1 cellular context compared by ENCODE assay signal in genomic region chr1:6127587-6128163, GRCh38.
TF ChIP-seq lines count a peak whose summit lies in the region.

No MANE protein-coding gene starts in this region.

TF ChIP-seq in K562, 482 proteins besides CTCF, POLR2A, EP300 and RAD21 (continued from another document and continues in another):
- no peak for TF ChIP-seq SMARCB1 (IDR thresholded peaks at IDR 0.05; ENCODE audit: insufficient read length, low read depth)
- no peak for TF ChIP-seq ID3 (CRISPR knock-in tag; IDR thresholded peaks at IDR 0.05)
- TF ChIP-seq ID3 (tag; IDR thresholded peaks at IDR 0.05): no peak
- TF ChIP-seq ZZZ3 (IDR thresholded peaks at IDR 0.05): no peak
- TF ChIP-seq ZBTB12 (CRISPR knock-in tag; IDR thresholded peaks at IDR 0.05): no peak
- TF ChIP-seq ZNF644 (tag; IDR thresholded peaks at IDR 0.05; ENCODE audit: low read depth): no peak
- no peak for TF ChIP-seq NELFE (IDR thresholded peaks at IDR 0.05; ENCODE audit: insufficient read depth, insufficient read length)
- TF ChIP-seq ZNF175 (CRISPR knock-in tag; IDR thresholded peaks at IDR 0.05; ENCODE audit: low read depth): no peak
- TF ChIP-seq ZNF212 (CRISPR knock-in tag; IDR thresholded peaks at IDR 0.05): no peak
- no peak for TF ChIP-seq RNF2 (IDR thresholded peaks at IDR 0.05)
- no peak for TF ChIP-seq ETV1 (tag; conservative IDR thresholded peaks at IDR 0.05; ENCODE audit: low read depth)
- no peak for TF ChIP-seq MCM2 (IDR thresholded peaks at IDR 0.05; ENCODE audit: low read depth)
- TF ChIP-seq XRCC5 (IDR thresholded peaks at IDR 0.05; ENCODE audit: low read depth, low read length): no peak
- no peak for TF ChIP-seq ZNF280A (IDR thresholded peaks at IDR 0.05; ENCODE audit: low read depth, partially characterized antibody)
- no peak for TF ChIP-seq ASH1L (IDR thresholded peaks at IDR 0.05; ENCODE audit: borderline replicate concordance, low read depth, partially characterized antibody)
- TF ChIP-seq CBFA2T3 (IDR thresholded peaks at IDR 0.05): no peak
- TF ChIP-seq ETV5 (CRISPR knock-in tag; IDR thresholded peaks at IDR 0.05; ENCODE audit: low read depth): no peak
- no peak for TF ChIP-seq RCOR1 (IDR thresholded peaks at IDR 0.05; ENCODE audit: borderline replicate concordance in 1 of 2, low read depth in 2 of 2, low read length in 2 of 2)
- no peak for TF ChIP-seq RHOXF2B (CRISPR knock-in tag; conservative IDR thresholded peaks at IDR 0.05)
- no peak for TF ChIP-seq HIVEP1 (CRISPR knock-in tag; IDR thresholded peaks at IDR 0.05)
- no peak for TF ChIP-seq GABPB2 (CRISPR knock-in tag; conservative IDR thresholded peaks at IDR 0.05)
- no peak for TF ChIP-seq CBFA2T2 (conservative IDR thresholded peaks at IDR 0.05)
- TF ChIP-seq PATZ1 (CRISPR knock-in tag; IDR thresholded peaks at IDR 0.05; ENCODE audit: borderline replicate concordance): no peak
- TF ChIP-seq SETDB1 (IDR thresholded peaks at IDR 0.05; ENCODE audit: low read length): no peak
- TF ChIP-seq HCFC1 (IDR thresholded peaks at IDR 0.05; ENCODE audit: low read depth, low read length): no peak
- TF ChIP-seq TAF9B (IDR thresholded peaks at IDR 0.05; ENCODE audit: partially characterized antibody): no peak
- TF ChIP-seq ZFX (CRISPR knock-in tag; IDR thresholded peaks at IDR 0.05): peak; percentile 60
- no peak for TF ChIP-seq PHB2 (IDR thresholded peaks at IDR 0.05; ENCODE audit: low read depth)
- TF ChIP-seq MCM7 (IDR thresholded peaks at IDR 0.05): no peak
- TF ChIP-seq HNRNPH1 (optimal IDR thresholded peaks at IDR 0.05; ENCODE audit: low read depth, low read length): no peak
- TF ChIP-seq ZBTB26 (CRISPR knock-in tag; IDR thresholded peaks at IDR 0.05): no peak
- no peak for TF ChIP-seq ZNF140 (CRISPR knock-in tag; IDR thresholded peaks at IDR 0.05)
- no peak; the same call in 1 of the 2 replicates for TF ChIP-seq EGR1 (conservative IDR thresholded peaks at IDR 0.05)
- TF ChIP-seq ZBED1 (IDR thresholded peaks at IDR 0.05): no peak
- TF ChIP-seq SP1 (CRISPR knock-in tag; IDR thresholded peaks at IDR 0.05): peak; percentile 70
- TF ChIP-seq DDX20 (tag; IDR thresholded peaks at IDR 0.05; ENCODE audit: low read depth): no peak
- TF ChIP-seq ZNF232 (CRISPR knock-in tag; IDR thresholded peaks at IDR 0.05): peak; percentile 89; the same call in 1 of the 2 replicates
- no peak for TF ChIP-seq MBD1 (CRISPR knock-in tag; IDR thresholded peaks at IDR 0.05)
- no peak for TF ChIP-seq ZKSCAN3 (CRISPR knock-in tag; IDR thresholded peaks at IDR 0.05)
- TF ChIP-seq SFPQ (IDR thresholded peaks at IDR 0.05; ENCODE audit: low read depth, low read length): no peak
- peak; percentile 77; the same call in 1 of the 2 replicates for TF ChIP-seq E2F4 (CRISPR knock-in tag; IDR thresholded peaks at IDR 0.05; ENCODE audit: low read depth)
- TF ChIP-seq JUN (IDR thresholded peaks at IDR 0.05; ENCODE audit: borderline replicate concordance, low read depth, low read length): peak; percentile 39; the same call in 1 of the 2 replicates
- no peak for TF ChIP-seq JUN (CRISPR knock-in tag; IDR thresholded peaks at IDR 0.05; ENCODE audit: borderline replicate concordance)
- TF ChIP-seq PHF8 (IDR thresholded peaks at IDR 0.05; ENCODE audit: borderline replicate concordance, low read length): peak; percentile 34; the same call in 1 of the 2 replicates
- TF ChIP-seq ATF3 (IDR thresholded peaks at IDR 0.05): no peak
- no peak for TF ChIP-seq ATF3 (CRISPR knock-in tag; conservative IDR thresholded peaks at IDR 0.05)
- TF ChIP-seq WHSC1 (IDR thresholded peaks at IDR 0.05; ENCODE audit: low read length): no peak
- no peak for TF ChIP-seq YBX1 (IDR thresholded peaks at IDR 0.05)
- TF ChIP-seq FOXJ2 (tag; IDR thresholded peaks at IDR 0.05): no peak
- no peak for TF ChIP-seq ZFPM2 (CRISPR knock-in tag; IDR thresholded peaks at IDR 0.05)
- TF ChIP-seq FUS (optimal IDR thresholded peaks at IDR 0.05; ENCODE audit: low read depth, low read length): no peak
- no peak for TF ChIP-seq SMAD2 (IDR thresholded peaks at IDR 0.05; ENCODE audit: low read depth, low read length)
- no peak for TF ChIP-seq KDM5B (IDR thresholded peaks at IDR 0.05; ENCODE audit: insufficient replicate concordance, low read depth, low read length)
- peak; percentile 73 for TF ChIP-seq PKNOX1 (IDR thresholded peaks at IDR 0.05)
- no peak for TF ChIP-seq ARID3A (IDR thresholded peaks at IDR 0.05; ENCODE audit: borderline replicate concordance, low read depth, low read length)
- no peak for TF ChIP-seq NUFIP1 (IDR thresholded peaks at IDR 0.05; ENCODE audit: partially characterized antibody)
